Comparison of ENCODE assay signal across 1 cellular context in the genomic region with DNA sequence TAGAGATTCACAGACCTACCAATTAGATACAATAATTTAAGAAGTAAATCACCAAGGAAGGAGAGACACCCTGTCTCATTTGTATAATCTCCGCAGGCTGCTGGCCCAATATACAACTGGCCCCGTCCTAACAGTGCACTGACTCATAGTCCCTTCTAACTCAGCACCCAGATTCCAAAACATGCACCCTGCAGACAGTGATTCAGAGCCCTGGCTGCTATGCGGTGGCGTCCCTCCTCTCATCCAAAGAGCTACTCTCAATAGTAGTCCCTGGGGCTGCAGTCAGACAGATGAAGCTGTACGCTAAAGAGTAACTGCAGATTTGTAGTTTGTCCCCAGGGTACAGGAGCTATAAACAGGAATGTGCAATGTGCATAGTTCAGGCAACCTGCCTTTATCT.
TF ChIP-seq lines count a peak whose summit lies in the region.

No MANE protein-coding gene starts in this region.

TF ChIP-seq in WTC11, 78 proteins besides CTCF, POLR2A, EP300 and RAD21 (continued from another document):
- TF ChIP-seq AR (CRISPR knock-in tag; IDR thresholded peaks at IDR 0.05) (no peak), RELA (CRISPR knock-in tag; IDR thresholded peaks at IDR 0.05; ENCODE audit: borderline replicate concordance) (no peak), CREM (CRISPR knock-in tag; IDR thresholded peaks at IDR 0.05) (no peak), NFE2L1 (CRISPR knock-in tag; IDR thresholded peaks at IDR 0.05) (no peak), ZNF219 (CRISPR knock-in tag; IDR thresholded peaks at IDR 0.05; ENCODE audit: borderline replicate concordance) (no peak), ZNF317 (CRISPR knock-in tag; IDR thresholded peaks at IDR 0.05; ENCODE audit: borderline replicate concordance, low read depth) (no peak)
- TF ChIP-seq, protein P1, sequence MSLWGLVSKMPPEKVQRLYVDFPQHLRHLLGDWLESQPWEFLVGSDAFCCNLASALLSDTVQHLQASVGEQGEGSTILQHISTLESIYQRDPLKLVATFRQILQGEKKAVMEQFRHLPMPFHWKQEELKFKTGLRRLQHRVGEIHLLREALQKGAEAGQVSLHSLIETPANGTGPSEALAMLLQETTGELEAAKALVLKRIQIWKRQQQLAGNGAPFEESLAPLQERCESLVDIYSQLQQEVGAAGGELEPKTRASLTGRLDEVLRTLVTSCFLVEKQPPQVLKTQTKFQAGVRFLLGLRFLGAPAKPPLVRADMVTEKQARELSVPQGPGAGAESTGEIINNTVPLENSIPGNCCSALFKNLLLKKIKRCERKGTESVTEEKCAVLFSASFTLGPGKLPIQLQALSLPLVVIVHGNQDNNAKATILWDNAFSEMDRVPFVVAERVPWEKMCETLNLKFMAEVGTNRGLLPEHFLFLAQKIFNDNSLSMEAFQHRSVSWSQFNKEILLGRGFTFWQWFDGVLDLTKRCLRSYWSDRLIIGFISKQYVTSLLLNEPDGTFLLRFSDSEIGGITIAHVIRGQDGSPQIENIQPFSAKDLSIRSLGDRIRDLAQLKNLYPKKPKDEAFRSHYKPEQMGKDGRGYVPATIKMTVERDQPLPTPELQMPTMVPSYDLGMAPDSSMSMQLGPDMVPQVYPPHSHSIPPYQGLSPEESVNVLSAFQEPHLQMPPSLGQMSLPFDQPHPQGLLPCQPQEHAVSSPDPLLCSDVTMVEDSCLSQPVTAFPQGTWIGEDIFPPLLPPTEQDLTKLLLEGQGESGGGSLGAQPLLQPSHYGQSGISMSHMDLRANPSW (CRISPR knock-in tag; conservative IDR thresholded peaks at IDR 0.05; ENCODE audit: low read depth), result no peak
